In the genomic region with DNA sequence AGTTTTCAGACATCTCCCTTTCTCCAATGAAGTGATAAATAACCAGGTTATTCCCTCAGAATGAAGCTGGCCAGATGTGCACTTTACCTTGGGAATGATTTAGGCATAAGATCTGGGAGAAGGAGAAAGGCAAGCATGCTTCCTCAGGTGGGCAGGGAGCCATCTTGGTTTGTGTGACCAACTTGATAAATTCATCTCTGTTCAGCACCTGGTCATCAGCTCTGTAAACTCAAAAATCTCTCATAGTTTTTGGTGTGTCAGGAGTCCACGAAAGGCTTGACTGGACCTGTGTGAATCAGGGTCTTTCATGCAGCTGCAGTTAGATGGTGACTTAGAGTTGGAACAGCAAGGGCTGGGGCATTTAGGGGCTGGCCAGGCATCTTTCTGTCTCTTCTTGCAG, we compare ENCODE assay signal across 18 cellular contexts.
"Had no signal": no experiment of that assay in that cellular context is flagged by ENCODE, and none has a peak within 500 bp of the region (broad histone marks: within the 10 kb centered on the region; RNA-seq: fewer than 3 reads in every experiment).

No MANE protein-coding gene starts in this region.

- H3K36me3 Mint-ChIP-seq: natural killer cell had no signal

- FAIRE-seq: endothelial cell of umbilical vein had no signal

- H3K9me3 Mint-ChIP-seq: endodermal cell, natural killer cell had no signal

- ATAC-seq: foreskin keratinocyte, mucosa of descending colon, natural killer cell had no signal

- H3K27me3 ChIP-seq: foreskin keratinocyte, sigmoid colon, stomach had no signal

- H3K27ac Mint-ChIP-seq: endodermal cell, natural killer cell had no signal

- H3K4me3 Mint-ChIP-seq: endodermal cell, natural killer cell had no signal

- H3K4me3 ChIP-seq: coronary artery, mucosa of descending colon, sigmoid colon, skin epidermis, stomach, thoracic aorta had no signal

- H3K36me3 ChIP-seq: sigmoid colon, stomach, thoracic aorta had no signal

- DNase-seq: effector CD4-positive, alpha-beta T cell; endodermal cell; erythroblast; foreskin keratinocyte; hippocampal formation; mucosa of descending colon; natural killer cell; occipital lobe; posterior cingulate gyrus; sigmoid colon; stimulated activated CD4-positive, alpha-beta T cell treated with anti-CD3 and anti-CD28 coated beads, Interleukin-12 subunit alpha, Interleukin-12 subunit beta, amount 100 ng/mL, for 4 hours; stimulated activated naive CD4-positive, alpha-beta T cell; stomach; substantia nigra had no signal

- H3K27ac ChIP-seq: foreskin keratinocyte, sigmoid colon, stomach had no signal

- H3K9me3 ChIP-seq: mucosa of descending colon, sigmoid colon, stomach, thoracic aorta had no signal

- H3K4me1 ChIP-seq: foreskin keratinocyte, sigmoid colon had no signal

- H3K4me1 Mint-ChIP-seq: natural killer cell had no signal
